16 cellular contexts compared by ENCODE assay signal in genomic region chr6:121597654-121598053, GRCh38.
DNase-seq lines count a peak whose midpoint lies in the region; ATAC-seq, FAIRE-seq and TF ChIP-seq lines count a peak whose summit lies in the region.
"Had no signal": no experiment of that assay in that cellular context is flagged by ENCODE, and none has a peak within 500 bp of the region (broad histone marks: within the 10 kb centered on the region; RNA-seq: fewer than 3 reads in every experiment).

No MANE protein-coding gene starts in this region.

- no peaks in the 10 kb centered on the region for H4K20me1 ChIP-seq in astrocyte (ENCODE audit: insufficient read depth, low read length)

- no peak for TF ChIP-seq CTCF in astrocyte (IDR thresholded peaks at IDR 0.05; ENCODE audit: insufficient read depth, low read depth, low read length)
- TF ChIP-seq CTCF in upper lobe of right lung (IDR thresholded peaks at IDR 0.05): no peak

- H3K36me3 ChIP-seq in astrocyte (ENCODE audit: insufficient read depth, low read length): no peaks in the 10 kb centered on the region
- H3K36me3 ChIP-seq in upper lobe of right lung: no peaks in the 10 kb centered on the region
- H3K36me3 ChIP-seq: adrenal gland, prostate gland, suprapubic skin had no signal

- H3K4me1 ChIP-seq in astrocyte (ENCODE audit: insufficient read depth, low read length) (peaks cover 3% of the 10 kb centered on the region), upper lobe of right lung (no peaks in the 10 kb centered on the region)
- H3K4me1 ChIP-seq: adrenal gland, prostate gland had no signal

- H3K4me2 ChIP-seq in astrocyte (ENCODE audit: low read length): no peak overlapping the region

- H3K79me2 ChIP-seq in astrocyte (ENCODE audit: insufficient read depth, low read length): no peaks in the 10 kb centered on the region

- peak overlapping the region; percentile 73 for H2AFZ ChIP-seq in astrocyte (ENCODE audit: low read depth, low read length)

- H3K4me1 Mint-ChIP-seq in astrocyte (ENCODE audit: low read depth, unreplicated experiment): peaks cover 2% of the 10 kb centered on the region
- H3K4me1 Mint-ChIP-seq: IgD-negative memory B cell had no signal

- H3K27ac ChIP-seq in astrocyte (ENCODE audit: low read depth, low read length) (no peak overlapping the region), upper lobe of right lung (no peak overlapping the region)
- H3K27ac ChIP-seq: adrenal gland, prostate gland, suprapubic skin had no signal

- no peaks in the 10 kb centered on the region for H3K27me3 Mint-ChIP-seq in astrocyte (ENCODE audit: low read depth, unreplicated experiment)
- H3K27me3 Mint-ChIP-seq: dendritic cell treated with granulocyte-macrophage colony-stimulating factor and Interleukin-4, amounts not matched to agents 40 ng/mL and 50 ng/mL, for 4 days; IgD-negative memory B cell had no signal

- H3K9ac ChIP-seq in astrocyte (ENCODE audit: low read length): peak overlapping the region; percentile 27

- H3K9me3 Mint-ChIP-seq in astrocyte (ENCODE audit: unreplicated experiment): peaks cover 3% of the 10 kb centered on the region
- H3K9me3 Mint-ChIP-seq: dendritic cell treated with granulocyte-macrophage colony-stimulating factor and Interleukin-4, amounts not matched to agents 40 ng/mL and 50 ng/mL, for 4 days had no signal

- H3K36me3 Mint-ChIP-seq in astrocyte (ENCODE audit: low read depth, unreplicated experiment): no peaks in the 10 kb centered on the region

- H3K27me3 ChIP-seq in astrocyte (ENCODE audit: insufficient read depth, low read length): no peaks in the 10 kb centered on the region
- H3K27me3 ChIP-seq in upper lobe of right lung: no peaks in the 10 kb centered on the region
- H3K27me3 ChIP-seq: adrenal gland, suprapubic skin had no signal

- intact Hi-C loops in upper lobe of right lung (cut with DNase I): no loop called here

- H3K27ac Mint-ChIP-seq in astrocyte (ENCODE audit: unreplicated experiment): no peak overlapping the region
- H3K27ac Mint-ChIP-seq: dendritic cell treated with granulocyte-macrophage colony-stimulating factor and Interleukin-4, amounts not matched to agents 40 ng/mL and 50 ng/mL, for 4 days; IgD-negative memory B cell had no signal

- FAIRE-seq in astrocyte (lab: Jason Lieb, UNC): peak; percentile 43

- no peak overlapping the region for H3K4me3 Mint-ChIP-seq in astrocyte (ENCODE audit: unreplicated experiment)
- H3K4me3 Mint-ChIP-seq: activated T-cell treated with anti-CD3 and anti-CD28 coated beads, Interleukin-2, amount 50 U/mL, for 4 hours; dendritic cell treated with granulocyte-macrophage colony-stimulating factor and Interleukin-4, amounts not matched to agents 40 ng/mL and 50 ng/mL, for 4 days; IgD-negative memory B cell had no signal

- ATAC-seq in HG03354 (IDR thresholded peaks at IDR 0.05; ENCODE audit: poor library complexity, severe bottlenecking, unreplicated experiment): no peak
- no peak for ATAC-seq in upper lobe of right lung
- ATAC-seq: activated T-cell treated with anti-CD3 and anti-CD28 coated beads, Interleukin-2, amount 50 U/mL, for 4 hours had no signal

- DNase-seq in AG08395 (ENCODE audit: low spot score): peak; percentile 12
- DNase-seq in HS-5 (ENCODE audit: low read depth): peak; percentile 37
- peak; percentile 58 for DNase-seq in astrocyte (ENCODE audit: low read depth)
- DNase-seq in glomerular visceral epithelial cell (ENCODE audit: extremely low spot score): peak; percentile 11
- DNase-seq in NCI-H1105 (lab: John Stamatoyannopoulos, UW): no peak
- no peak for DNase-seq in upper lobe of right lung
- DNase-seq in NCI-H1436 treated with DMSO at 0.1 percent for 48 hours (lab: John Stamatoyannopoulos, UW): no peak
- DNase-seq: activated T-cell treated with anti-CD3 and anti-CD28 coated beads, Interleukin-2, amount 50 U/mL, for 4 hours; adrenal gland; DMS 273 treated with DMSO at 0.1 percent for 48 hours; NCI-H1436 had no signal

- no peak overlapping the region for H3K4me3 ChIP-seq in astrocyte (ENCODE audit: insufficient read depth, low read depth, low read length)
- no peak overlapping the region for H3K4me3 ChIP-seq in upper lobe of right lung
- H3K4me3 ChIP-seq: adrenal gland, prostate gland, suprapubic skin had no signal

- H3K9me3 ChIP-seq in astrocyte (ENCODE audit: insufficient read depth, low read depth, low read length) (no peaks in the 10 kb centered on the region), upper lobe of right lung (no peaks in the 10 kb centered on the region)
- H3K9me3 ChIP-seq: adrenal gland, prostate gland, suprapubic skin had no signal

Comparison
In these comparisons a context has a peak if more than half of its experiments do, and no peak if none do; other contexts are left out.
1. DNase-seq: peak in AG08395 (single experiment), HS-5 (single experiment), astrocyte (single experiment) and glomerular visceral epithelial cell (single experiment); none in NCI-H1105 (single experiment), upper lobe of right lung (single experiment) and NCI-H1436 treated with DMSO at 0.1 percent for 48 hours (single experiment).